Comparison of ENCODE assay signal across 11 cellular contexts in genomic region chr1:40391688-40392145, GRCh38. TPM values are rescaled to one million over a fixed set of nuclear protein-coding genes. Genes with fewer than 3 reads are reported as not detected.
DNase-seq lines count a peak whose midpoint lies in the region; ATAC-seq and TF ChIP-seq lines count a peak whose summit lies in the region.
"Had no signal": no experiment of that assay in that cellular context is flagged by ENCODE, and none has a peak within 500 bp of the region (broad histone marks: within the 10 kb centered on the region; RNA-seq: fewer than 3 reads in every experiment).

No MANE protein-coding gene starts in this region.

- no peaks in the 10 kb centered on the region for H3K27me3 Mint-ChIP-seq in activated naive CD4-positive, alpha-beta T cell treated with anti-CD3 and anti-CD28 coated beads, Interleukin-2, amount 50 U/mL, for 24 hours
- no peaks in the 10 kb centered on the region for H3K27me3 Mint-ChIP-seq in effector memory CD8-positive, alpha-beta T cell

- no peaks in the 10 kb centered on the region for H3K9me3 ChIP-seq in upper lobe of right lung

- no peak for DNase-seq in activated naive CD4-positive, alpha-beta T cell treated with Interleukin-2 at 50 U/mL for 16 hours
- peak; percentile 31 for DNase-seq in NCI-H2107 (lab: John Stamatoyannopoulos, UW)
- no peak for DNase-seq in effector memory CD8-positive, alpha-beta T cell
- no peak for DNase-seq in upper lobe of right lung
- DNase-seq in activated CD8-positive, alpha-beta memory T cell treated with anti-CD3 and anti-CD28 coated beads for 24 hours = no peak
- no peak for DNase-seq in medulla oblongata (ENCODE audit: extremely low spot score)
- DNase-seq: cortex of kidney; stimulated activated naive CD4-positive, alpha-beta T cell treated with Interleukin-2 at 50 U/mL for 16 hours had no signal

- H3K9me3 Mint-ChIP-seq in activated naive CD4-positive, alpha-beta T cell treated with anti-CD3 and anti-CD28 coated beads, Interleukin-2, amount 50 U/mL, for 24 hours = peaks cover 7% of the 10 kb centered on the region
- H3K9me3 Mint-ChIP-seq in effector memory CD8-positive, alpha-beta T cell = no peaks in the 10 kb centered on the region

- no peak overlapping the region for H3K4me3 ChIP-seq in upper lobe of right lung

- ATAC-seq in effector memory CD8-positive, alpha-beta T cell (replicated peaks) = no peak
- peak; percentile 6 for ATAC-seq in upper lobe of right lung
- no peak for ATAC-seq in HG03442 (IDR thresholded peaks at IDR 0.05; ENCODE audit: unreplicated experiment)
- ATAC-seq: Right ventricle myocardium inferior had no signal

- peaks cover 26% of the 10 kb centered on the region for H3K36me3 Mint-ChIP-seq in activated naive CD4-positive, alpha-beta T cell treated with anti-CD3 and anti-CD28 coated beads, Interleukin-2, amount 50 U/mL, for 24 hours
- peaks cover 39% of the 10 kb centered on the region for H3K36me3 Mint-ChIP-seq in effector memory CD8-positive, alpha-beta T cell (ENCODE audit: insufficient read depth)

- H3K36me3 ChIP-seq in upper lobe of right lung = no peaks in the 10 kb centered on the region

- H3K27me3 ChIP-seq in upper lobe of right lung = no peaks in the 10 kb centered on the region

- intact Hi-C loops in upper lobe of right lung (cut with DNase I) = no loop called here

- no peak for TF ChIP-seq CTCF in upper lobe of right lung (IDR thresholded peaks at IDR 0.05)

- peak overlapping the region; percentile 51 for H3K4me3 Mint-ChIP-seq in activated naive CD4-positive, alpha-beta T cell treated with anti-CD3 and anti-CD28 coated beads, Interleukin-2, amount 50 U/mL, for 24 hours
- peak overlapping the region; percentile 90 for H3K4me3 Mint-ChIP-seq in effector memory CD8-positive, alpha-beta T cell

- peak overlapping the region; percentile 94 for H3K27ac Mint-ChIP-seq in activated naive CD4-positive, alpha-beta T cell treated with anti-CD3 and anti-CD28 coated beads, Interleukin-2, amount 50 U/mL, for 24 hours
- peak overlapping the region; percentile 97 to 99 for H3K27ac Mint-ChIP-seq in effector memory CD8-positive, alpha-beta T cell

- H3K27ac ChIP-seq in upper lobe of right lung = peak overlapping the region; percentile 75

- H3K4me1 ChIP-seq in upper lobe of right lung = peaks cover 59% of the 10 kb centered on the region

- peaks cover 91% of the 10 kb centered on the region for H3K4me1 Mint-ChIP-seq in activated naive CD4-positive, alpha-beta T cell treated with anti-CD3 and anti-CD28 coated beads, Interleukin-2, amount 50 U/mL, for 24 hours
- peaks cover 62 to 80% of the 10 kb centered on the region in 2 donors for H3K4me1 Mint-ChIP-seq in effector memory CD8-positive, alpha-beta T cell (ENCODE audit: low read depth in 2 of 2)

RNA-seq across cellular contexts. Expression of gene SMAP2, which starts 18.2 kb away (rescaled TPM):
- 55.3 TPM for total RNA-seq in upper lobe of right lung

RNA-seq across cellular contexts. Expression of gene ZFP69B, which starts 58.6 kb away (rescaled TPM):
- total RNA-seq in upper lobe of right lung = 1.3 TPM
